In genomic region chr1:199684686-199685273, GRCh38 we compare ENCODE assay signal across 8 cellular contexts.
A peak's percentile ranks its signal among the peaks of the same experiment; 100 is the strongest.
DNase-seq lines count a peak whose midpoint lies in the region; TF ChIP-seq lines count a peak whose summit lies in the region.

No MANE protein-coding gene starts in this region.

- H3K4me1 Mint-ChIP-seq in mesothelial cell of epicardium, result peaks cover 30% of the 10 kb centered on the region

- no peaks in the 10 kb centered on the region for H3K27me3 ChIP-seq in Peyer's patch

- H3K9me3 ChIP-seq in Peyer's patch, result no peaks in the 10 kb centered on the region

- H3K27ac ChIP-seq in Peyer's patch, result no peak overlapping the region

- H3K4me3 Mint-ChIP-seq in mesothelial cell of epicardium, result no peak overlapping the region

- H3K9me3 Mint-ChIP-seq in mesothelial cell of epicardium, result no peaks in the 10 kb centered on the region

- H3K27ac Mint-ChIP-seq in mesothelial cell of epicardium, result no peak overlapping the region

- H3K36me3 Mint-ChIP-seq in mesothelial cell of epicardium, result no peaks in the 10 kb centered on the region

- H3K36me3 ChIP-seq in Peyer's patch, result no peaks in the 10 kb centered on the region

- TF ChIP-seq POLR2A in Peyer's patch (IDR thresholded peaks at IDR 0.05), result no peak

- peak; percentile 49 for DNase-seq in AG09309 (ENCODE audit: low read depth)
- DNase-seq in GM12865 (ENCODE audit: low read depth), result peak; percentile 53
- DNase-seq in HFF-Myc (ENCODE audit: extremely low read depth, low read depth), result peak; percentile 59
- DNase-seq in M059J (ENCODE audit: low read depth), result peak; percentile 78
- DNase-seq in Peyer's patch, result peak in 1 of 3 donors; percentile 55
- DNase-seq in dermis blood vessel endothelial cell, result peak; percentile 89
- no peak for DNase-seq in mesothelial cell of epicardium (ENCODE audit: low spot score in 2 of 2, unreplicated experiment in 2 of 2)
- no peak for DNase-seq in activated CD8-positive, alpha-beta memory T cell treated with anti-CD3 and anti-CD28 coated beads, Interleukin-2, amount 50 U/mL, for 4 hours

- TF ChIP-seq CTCF in AG09309 (IDR thresholded peaks at IDR 0.05; ENCODE audit: control insufficient read depth, insufficient read depth, low read depth, low read length, missing control alignments) (peak; percentile 73), GM12865 (IDR thresholded peaks at IDR 0.05; ENCODE audit: insufficient read depth, low read depth, low read length, missing control alignments) (peak; percentile 71), HFF-Myc (IDR thresholded peaks at IDR 0.05; ENCODE audit: low read depth, low read length, missing control alignments) (peak; percentile 71), Peyer's patch (IDR thresholded peaks at IDR 0.05) (peak; percentile 7 to 94 (median 78)), mesothelial cell of epicardium (IDR thresholded peaks at IDR 0.05; ENCODE audit: unreplicated experiment) (peak; percentile 71)

- H3K4me3 ChIP-seq in AG09309 (ENCODE audit: control insufficient read depth, low read depth, low read length) (no peak overlapping the region), GM12865 (ENCODE audit: low read depth, low read length) (no peak overlapping the region), HFF-Myc (replicated peaks; ENCODE audit: low read depth, low read length) (no peak overlapping the region), Peyer's patch (no peak overlapping the region)

- no peaks in the 10 kb centered on the region for H3K27me3 Mint-ChIP-seq in mesothelial cell of epicardium (ENCODE audit: low read depth)

- H3K4me1 ChIP-seq in Peyer's patch, result peaks cover 0 to 5% (median 0%) of the 10 kb centered on the region in 4 donors

Comparison
In these comparisons a context has a peak if more than half of its experiments do, and no peak if none do; other contexts are left out.
1. DNase-seq: peak in AG09309 (single experiment), GM12865 (single experiment), HFF-Myc (single experiment), M059J (single experiment) and dermis blood vessel endothelial cell (single experiment); none in mesothelial cell of epicardium (0 of 2) and activated CD8-positive, alpha-beta memory T cell treated with anti-CD3 and anti-CD28 coated beads, Interleukin-2, amount 50 U/mL, for 4 hours (single experiment).
2. Peak in every context shown above with its lines, with median percentiles within 50 percentile points of each other: CTCF ChIP-seq.